ENCODE assay signal across 18 cellular contexts in genomic region chr9:84567776-84568175, GRCh38.
"Had no signal": no experiment of that assay in that cellular context is flagged by ENCODE, and none has a peak within 500 bp of the region (broad histone marks: within the 10 kb centered on the region; RNA-seq: fewer than 3 reads in every experiment).

No MANE protein-coding gene starts in this region.

- H3K36me3 ChIP-seq: MG63 had no signal

- H3K9me3 ChIP-seq: MG63, SK-N-SH had no signal

- H3K4me3 ChIP-seq: MG63 had no signal

- DNase-seq: IMR-90, Karpas-422, KG1, MG63, NCI-H1092 treated with DMSO at 0.1 percent for 48 hours, NCI-H1436, NCI-H187, NCI-H2029, NCI-H2081 treated with DMSO at 0.1 percent for 48 hours, NCI-H2227 treated with DMSO at 0.1 percent for 48 hours, NCI-H524, NCI-H526 treated with DMSO at 0.1 percent for 48 hours, NCI-H774, RPMI8226, SHP77, SK-N-SH, SW 1271 had no signal

- H3K27me3 ChIP-seq: MG63 had no signal

- ATAC-seq: HepG2 had no signal
